ENCODE assay signal across 18 cellular contexts in the genomic region with DNA sequence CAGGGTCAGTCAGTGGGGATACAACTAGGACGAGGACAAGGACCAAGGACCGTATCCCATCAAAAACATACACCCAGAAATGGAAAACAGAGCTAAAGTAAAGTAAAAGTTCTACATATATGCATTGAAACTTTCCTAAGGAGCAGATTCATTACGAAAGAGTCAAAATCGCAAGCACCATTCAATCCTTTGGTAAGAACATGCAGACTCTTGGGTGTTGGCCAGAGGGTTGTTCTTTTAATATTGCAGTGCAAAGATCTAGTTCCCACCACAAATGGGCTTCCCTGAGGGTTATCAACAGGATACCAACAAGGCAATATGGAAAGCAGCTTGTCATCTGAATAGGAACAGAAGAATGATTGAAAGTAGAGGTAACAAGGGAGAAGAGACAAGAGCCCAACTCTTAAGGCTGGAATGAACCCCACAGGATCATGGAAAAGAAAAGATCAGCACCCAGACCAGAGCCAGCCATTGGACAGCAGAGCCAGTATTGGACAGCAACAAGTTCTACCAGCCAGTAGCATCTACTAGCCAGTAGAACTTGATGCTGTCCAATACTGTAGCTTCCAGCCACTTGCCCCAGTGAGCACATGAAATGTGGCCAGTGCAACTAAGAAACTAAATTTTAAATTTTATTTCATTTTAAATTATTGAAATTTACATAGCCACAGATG.
DNase-seq lines count a peak whose midpoint lies in the region; ATAC-seq and TF ChIP-seq lines count a peak whose summit lies in the region.
"Had no signal": no experiment of that assay in that cellular context is flagged by ENCODE, and none has a peak within 500 bp of the region (broad histone marks: within the 10 kb centered on the region; RNA-seq: fewer than 3 reads in every experiment).

No MANE protein-coding gene starts in this region.

- no peak overlapping the region for H2AFZ ChIP-seq in OCI-LY7 (ENCODE audit: low read length)

- H3K36me3 Mint-ChIP-seq in T-helper 1 cell treated with Interleukin-12 subunit alpha and Interleukin-12 subunit beta and Interleukin-4 antibody, amounts not matched to agents 30 μg/mL and 1 μg/mL, for 36 hours (ENCODE audit: low read depth) = peaks cover 32% of the 10 kb centered on the region
- peaks cover 0 to 2% (median 0%) of the 10 kb centered on the region in 3 donors for H3K36me3 Mint-ChIP-seq in CD8-positive, alpha-beta memory T cell
- peaks cover 3% of the 10 kb centered on the region for H3K36me3 Mint-ChIP-seq in central memory CD8-positive, alpha-beta T cell (ENCODE audit: insufficient read depth)

- H3K79me2 ChIP-seq in OCI-LY7 (ENCODE audit: insufficient read depth, low read depth, low read length) = peaks cover 95% of the 10 kb centered on the region

- peaks cover 76% of the 10 kb centered on the region for H3K4me1 Mint-ChIP-seq in T-helper 1 cell treated with Interleukin-12 subunit alpha and Interleukin-12 subunit beta and Interleukin-4 antibody, amounts not matched to agents 30 μg/mL and 1 μg/mL, for 36 hours (ENCODE audit: low read depth)
- peaks cover 33 to 88% (median 75%) of the 10 kb centered on the region in 3 donors for H3K4me1 Mint-ChIP-seq in CD8-positive, alpha-beta memory T cell
- peaks cover 88% of the 10 kb centered on the region for H3K4me1 Mint-ChIP-seq in central memory CD8-positive, alpha-beta T cell

- H3K4me2 ChIP-seq in OCI-LY7 (ENCODE audit: low read length) = peak overlapping the region; percentile 64; the same call in 1 of the 2 replicates
- H3K4me2 ChIP-seq: smooth muscle cell had no signal

- peak overlapping the region; percentile 16 for H3K4me3 Mint-ChIP-seq in T-helper 1 cell treated with Interleukin-12 subunit alpha and Interleukin-12 subunit beta and Interleukin-4 antibody, amounts not matched to agents 30 μg/mL and 1 μg/mL, for 36 hours
- peak overlapping the region in 4 of 7 donors; percentile 14 to 64 (median 59) for H3K4me3 Mint-ChIP-seq in CD8-positive, alpha-beta memory T cell
- peak overlapping the region; percentile 41 for H3K4me3 Mint-ChIP-seq in central memory CD8-positive, alpha-beta T cell

- in situ Hi-C loops in GM13977 (cut with MboI; ENCODE audit: low pct_unique_long_range_greater_than_20kb, low sequenced_read_pairs, unreplicated experiment) = no loop called here

- H3K4me1 ChIP-seq in CD8-positive, alpha-beta memory T cell (ENCODE audit: insufficient read depth, low read length) = peaks cover 49% of the 10 kb centered on the region
- H3K4me1 ChIP-seq in OCI-LY7 (ENCODE audit: insufficient read depth, low read length, poor library complexity, severe bottlenecking) (peaks cover 95% of the 10 kb centered on the region), upper lobe of left lung (peaks cover 0 to 7% (median 4%) of the 10 kb centered on the region in 4 donors)

- WGBS in upper lobe of left lung, 2 donors = 83 to 84% methylated on average over 4 of the region's 4 CpGs

- no peaks in the 10 kb centered on the region for H3K27me3 ChIP-seq in CD8-positive, alpha-beta memory T cell (ENCODE audit: insufficient read depth, low read length, poor library complexity, severe bottlenecking)
- H3K27me3 ChIP-seq in upper lobe of left lung = no peaks in the 10 kb centered on the region
- H3K27me3 ChIP-seq: esophagus muscularis mucosa, vagina had no signal

- no peak overlapping the region for H3K27ac ChIP-seq in CD8-positive, alpha-beta memory T cell (ENCODE audit: low read depth, low read length)
- H3K27ac ChIP-seq in OCI-LY7 (ENCODE audit: low read depth, low read length, poor library complexity, severe bottlenecking) (no peak overlapping the region), upper lobe of left lung (no peak overlapping the region)
- H3K27ac ChIP-seq: esophagus muscularis mucosa, left ventricle myocardium inferior, vagina had no signal

- intact Hi-C loops in OCI-LY7 (cut with micrococcal nuclease; ENCODE audit: unreplicated experiment) = no loop called here

- H4K20me1 ChIP-seq in OCI-LY7 (ENCODE audit: insufficient read depth, low read length) = peaks cover 8% of the 10 kb centered on the region; the same call in 1 of the 2 replicates

- no peaks in the 10 kb centered on the region for H3K36me3 ChIP-seq in CD8-positive, alpha-beta memory T cell (ENCODE audit: insufficient read depth, low read length)
- H3K36me3 ChIP-seq in OCI-LY7 (ENCODE audit: insufficient read depth, low read length) = peaks cover 6% of the 10 kb centered on the region
- no peaks in the 10 kb centered on the region for H3K36me3 ChIP-seq in upper lobe of left lung
- H3K36me3 ChIP-seq: esophagus muscularis mucosa, left ventricle myocardium inferior, vagina had no signal

- no peak for TF ChIP-seq CTCF in OCI-LY7 (conservative IDR thresholded peaks at IDR 0.05; ENCODE audit: low read length)
- TF ChIP-seq CTCF in GM13977 (IDR thresholded peaks at IDR 0.05; ENCODE audit: extremely low read depth, insufficient read depth, missing control alignments) = no peak
- TF ChIP-seq CTCF in upper lobe of left lung (IDR thresholded peaks at IDR 0.05) = no peak

- no peaks in the 10 kb centered on the region for H3K27me3 Mint-ChIP-seq in T-helper 1 cell treated with Interleukin-12 subunit alpha and Interleukin-12 subunit beta and Interleukin-4 antibody, amounts not matched to agents 30 μg/mL and 1 μg/mL, for 36 hours (ENCODE audit: low read depth)
- no peaks in the 10 kb centered on the region for H3K27me3 Mint-ChIP-seq in CD8-positive, alpha-beta memory T cell
- no peaks in the 10 kb centered on the region for H3K27me3 Mint-ChIP-seq in central memory CD8-positive, alpha-beta T cell

- no TSS peak for BruUV-seq in OCI-LY7 (replicated peaks; lab: Mats Ljungman, UMichigan)

- no peak overlapping the region for H3K4me3 ChIP-seq in CD8-positive, alpha-beta memory T cell (ENCODE audit: low read length)
- H3K4me3 ChIP-seq in OCI-LY7 (ENCODE audit: low read depth, low read length, poor library complexity, severe bottlenecking) (no peak overlapping the region), upper lobe of left lung (no peak overlapping the region)
- H3K4me3 ChIP-seq: esophagus muscularis mucosa, left ventricle myocardium inferior, mucosa of descending colon, smooth muscle cell, vagina had no signal

- H3K27ac Mint-ChIP-seq in T-helper 1 cell treated with Interleukin-12 subunit alpha and Interleukin-12 subunit beta and Interleukin-4 antibody, amounts not matched to agents 30 μg/mL and 1 μg/mL, for 36 hours = peak overlapping the region; percentile 74
- H3K27ac Mint-ChIP-seq in CD8-positive, alpha-beta memory T cell = peak overlapping the region in 4 of 8 donors; percentile 30 to 83 (median 80)
- peak overlapping the region; percentile 52 for H3K27ac Mint-ChIP-seq in central memory CD8-positive, alpha-beta T cell (ENCODE audit: low read depth)

- DNase-seq in T-helper 1 cell (no peak), OCI-LY7 (ENCODE audit: low spot score) (no peak), COLO668 (lab: John Stamatoyannopoulos, UW; ENCODE audit: unreplicated experiment) (no peak), GM13977 (ENCODE audit: low spot score) (no peak), upper lobe of left lung (no peak)
- no peak for DNase-seq in CD8-positive, alpha-beta memory T cell
- DNase-seq in central memory CD8-positive, alpha-beta T cell (ENCODE audit: low spot score in 2 of 2) = no peak
- DNase-seq: activated CD4-positive, alpha-beta T cell treated with anti-CD3 and anti-CD28 coated beads, Interleukin-2, amount 50 U/mL, for 1 hour; amygdala; glutamatergic neuron; left ventricle myocardium inferior; mucosa of descending colon; PC-3; stimulated activated CD4-positive, alpha-beta T cell treated with anti-CD3 and anti-CD28 coated beads, Interleukin-4, amount 100 ng/mL, for 1 hour had no signal

- H3K9me2 ChIP-seq in OCI-LY7 (ENCODE audit: insufficient read depth, low read length) = no peaks in the 10 kb centered on the region

- CTCF ChIA-PET in CD8-positive, alpha-beta memory T cell (lab: Charles Lee) = interaction anchor here (0.8 kb wide), 1 partner anchor 93 kb away, joined by 3 read pairs; no protein-coding TSS in a partner anchor
- CTCF ChIA-PET in OCI-LY7 (lab: Charles Lee; ENCODE audit: unreplicated experiment) = no interaction called here

- no peak for ATAC-seq in central memory CD8-positive, alpha-beta T cell (replicated peaks; ENCODE audit: extremely low read depth, poor library complexity, severe bottlenecking)
- no peak for ATAC-seq in upper lobe of left lung (ENCODE audit: low FRiP score in 2 of 2)
- ATAC-seq: mucosa of descending colon, PC-3 had no signal

- no peak for TF ChIP-seq EP300 in upper lobe of left lung (IDR thresholded peaks at IDR 0.05)

- H3K9me3 ChIP-seq in CD8-positive, alpha-beta memory T cell (ENCODE audit: low read length) = no peaks in the 10 kb centered on the region
- H3K9me3 ChIP-seq in OCI-LY7 (ENCODE audit: low read length) = no peaks in the 10 kb centered on the region
- no peaks in the 10 kb centered on the region for H3K9me3 ChIP-seq in upper lobe of left lung
- H3K9me3 ChIP-seq: esophagus muscularis mucosa, left ventricle myocardium inferior, mucosa of descending colon, vagina had no signal

- H3K9me3 Mint-ChIP-seq in T-helper 1 cell treated with Interleukin-12 subunit alpha and Interleukin-12 subunit beta and Interleukin-4 antibody, amounts not matched to agents 30 μg/mL and 1 μg/mL, for 36 hours = no peaks in the 10 kb centered on the region
- H3K9me3 Mint-ChIP-seq in CD8-positive, alpha-beta memory T cell = no peaks in the 10 kb centered on the region
- H3K9me3 Mint-ChIP-seq in central memory CD8-positive, alpha-beta T cell = no peaks in the 10 kb centered on the region

- TF ChIP-seq POLR2A in upper lobe of left lung (IDR thresholded peaks at IDR 0.05) = no peak

- POLR2A ChIA-PET in CD8-positive, alpha-beta memory T cell (lab: Charles Lee) = no interaction called here
- POLR2A ChIA-PET in OCI-LY7 (lab: Charles Lee) = interaction anchor here (0.7 to 2.4 kb wide), 3 partner anchors 11 to 30 kb away, joined by 3 to 7 read pairs (median 4); no protein-coding TSS in a partner anchor
